Comparison of ENCODE assay signal across 33 cellular contexts in the genomic region with DNA sequence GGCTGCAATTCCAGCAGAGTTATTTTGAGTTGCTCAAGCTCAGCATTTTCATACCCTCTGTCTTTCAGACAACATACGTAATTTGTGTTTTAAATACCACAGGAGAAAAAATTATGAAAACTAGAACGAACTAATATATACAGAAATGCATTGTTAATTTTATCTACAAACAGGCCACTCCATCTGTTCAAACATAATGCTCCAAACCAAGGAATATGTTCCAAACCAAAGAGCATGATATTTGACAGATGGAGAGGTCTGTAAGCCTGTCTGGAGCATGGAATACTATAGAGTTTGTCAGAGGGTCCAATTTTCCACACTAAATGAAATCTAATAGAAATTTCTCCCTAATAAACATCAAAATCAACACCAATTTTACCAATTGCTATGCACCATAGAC.
"Had no signal": no experiment of that assay in that cellular context is flagged by ENCODE, and none has a peak within 500 bp of the region (broad histone marks: within the 10 kb centered on the region; RNA-seq: fewer than 3 reads in every experiment).

No MANE protein-coding gene starts in this region.

- ATAC-seq: activated CD8-positive, alpha-beta memory T cell treated with anti-CD3 and anti-CD28 coated beads, Interleukin-2, amount 10 ng/mL, durations not matched to agents 7 days and 5 days; activated T-cell treated with anti-CD3 and anti-CD28 coated beads, Interleukin-2, amount 50 U/mL, for 72 hours; activated T-helper 17 cell treated with anti-CD3 and anti-CD28 coated beads, Interleukin-2, amount 50 U/mL, for 72 hours; PC-3; SK-N-SH treated with all-trans-retinoic acid at 6 μM for 48 hours; T-cell had no signal

- DNase-seq: activated CD4-positive, alpha-beta memory T cell treated with anti-CD3 and anti-CD28 coated beads, Interleukin-2, amount 10 ng/mL, durations not matched to agents 7 days and 5 days; activated CD4-positive, alpha-beta T cell treated with anti-CD3 and anti-CD28 coated beads for 1 hour; activated CD4-positive, alpha-beta T cell treated with anti-CD3 and anti-CD28 coated beads for 48 hours; activated CD4-positive, CD25-positive, alpha-beta regulatory T cell; activated CD8-positive, alpha-beta memory T cell treated with anti-CD3 and anti-CD28 coated beads for 24 hours; activated CD8-positive, alpha-beta memory T cell treated with anti-CD3 and anti-CD28 coated beads, Interleukin-2, amount 10 ng/mL, durations not matched to agents 7 days and 5 days; activated CD8-positive, alpha-beta memory T cell treated with anti-CD3 and anti-CD28 coated beads, Interleukin-2, amount 50 U/mL, for 48 hours; activated effector memory CD4-positive, alpha-beta T cell treated with anti-CD3 and anti-CD28 coated beads, Interleukin-2, amount 50 U/mL, for 16 hours; activated naive CD4-positive, alpha-beta T cell; activated naive CD8-positive, alpha-beta T cell treated with anti-CD3 and anti-CD28 coated beads, Interleukin-2, amount 10 ng/mL, durations not matched to agents 7 days and 5 days; activated T-cell treated with anti-CD3 and anti-CD28 coated beads, Interleukin-2, amount 50 U/mL, for 72 hours; amygdala; colonic mucosa; Kasumi-1; KG1; MG63; NCI-H1048; NCI-H1436 treated with DMSO at 0.1 percent for 48 hours; NCI-H187 treated with DMSO at 0.1 percent for 48 hours; NCI-H2081; NCI-H345; NCI-H510A treated with DMSO at 0.1 percent for 48 hours; NK-92 treated with Interleukin-12 subunit alpha and Interleukin-12 subunit beta, amount 100 ng/mL, for 24 hours; PC-3; Peyer's patch; RPMI8226; SHP77 treated with DMSO at 0.1 percent for 48 hours; T-cell; T-helper 2 cell; T-helper 9 cell; WERI-Rb-1 had no signal
